ENCODE assay signal across 24 cellular contexts in the genomic region with DNA sequence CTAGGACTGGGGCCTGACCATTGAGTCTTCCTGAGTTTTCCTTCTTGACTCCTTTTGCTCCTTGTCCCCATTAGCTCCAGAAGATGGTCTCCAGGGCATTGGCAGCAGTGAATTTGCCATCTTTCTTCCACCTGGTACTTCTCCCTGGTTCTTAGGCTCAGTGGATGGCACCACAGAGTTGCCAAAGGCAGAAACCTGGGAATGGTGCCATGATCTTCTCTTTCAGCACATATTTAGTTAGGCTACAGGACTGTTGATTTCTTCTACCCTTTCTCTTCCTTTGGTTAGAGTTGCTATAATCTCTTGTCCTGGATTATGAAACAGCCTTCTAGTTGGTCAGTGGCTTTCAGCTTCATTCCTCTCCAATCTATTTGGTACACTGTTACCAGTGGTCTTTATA.
"Had no signal": no experiment of that assay in that cellular context is flagged by ENCODE, and none has a peak within 500 bp of the region (broad histone marks: within the 10 kb centered on the region; RNA-seq: fewer than 3 reads in every experiment).

No MANE protein-coding gene starts in this region.

- H3K27ac ChIP-seq: breast epithelium, SJSA1 had no signal

- DNase-seq: activated CD4-positive, alpha-beta T cell treated with anti-CD3 and anti-CD28 coated beads for 48 hours; activated CD4-positive, alpha-beta T cell treated with anti-CD3 and anti-CD28 coated beads, Interleukin-2, amount 50 U/mL, for 4 hours; activated CD8-positive, alpha-beta memory T cell treated with anti-CD3 and anti-CD28 coated beads, Interleukin-2, amount 50 U/mL, for 48 hours; activated CD8-positive, alpha-beta T cell treated with anti-CD3 and anti-CD28 coated beads, Interleukin-2, amount 10 ng/mL, durations not matched to agents 7 days and 5 days; activated naive CD4-positive, alpha-beta T cell treated with anti-CD3 and anti-CD28 coated beads, Interleukin-2, amount 50 U/mL, for 16 hours; activated naive CD8-positive, alpha-beta T cell treated with anti-CD3 and anti-CD28 coated beads, Interleukin-2, amount 10 ng/mL, durations not matched to agents 7 days and 5 days; activated T-cell treated with anti-CD3 and anti-CD28 coated beads, Interleukin-2, amount 50 U/mL, for 1 hour; anterior cingulate cortex; NCI-H1105 treated with DMSO at 0.1 percent for 48 hours; NCI-H1436 treated with DMSO at 0.1 percent for 48 hours; NCI-H187; NCI-H2227 treated with DMSO at 0.1 percent for 48 hours; NCI-H524 treated with DMSO at 0.1 percent for 48 hours; NCI-H748 treated with DMSO at 0.1 percent for 48 hours; OCI-M1; RPMI8226; SHP77; SW 1271 had no signal

- ATAC-seq: activated CD4-positive, CD25-positive, alpha-beta regulatory T cell treated with anti-CD3 and anti-CD28 coated beads, Interleukin-2, amount 50 U/mL, for 24 hours; activated CD8-positive, alpha-beta T cell treated with anti-CD3 and anti-CD28 coated beads, Interleukin-2, amount 10 ng/mL, durations not matched to agents 7 days and 5 days; Panc1; SK-N-SH treated with all-trans-retinoic acid at 6 μM for 48 hours had no signal

- H3K4me1 ChIP-seq: breast epithelium, SJSA1 had no signal

- H3K27me3 ChIP-seq: adrenal gland, breast epithelium, SJSA1 had no signal

- H3K36me3 ChIP-seq: adrenal gland, breast epithelium, SJSA1 had no signal

- H3K9me3 ChIP-seq: adrenal gland, breast epithelium, SJSA1 had no signal

- H3K4me3 ChIP-seq: adrenal gland, breast epithelium, SJSA1 had no signal
